17 cellular contexts compared by ENCODE assay signal in genomic region chr13:61777902-61778301, GRCh38.
"Had no signal": no experiment of that assay in that cellular context is flagged by ENCODE, and none has a peak within 500 bp of the region (broad histone marks: within the 10 kb centered on the region; RNA-seq: fewer than 3 reads in every experiment).

No MANE protein-coding gene starts in this region.

- H3K27ac ChIP-seq: parathyroid adenoma, transverse colon, vagina had no signal

- ATAC-seq: activated CD8-positive, alpha-beta T cell treated with anti-CD3 and anti-CD28 coated beads for 36 hours; esophagus mucosa; natural killer cell; stimulated activated naive CD8-positive, alpha-beta T cell treated with anti-CD3 and anti-CD28 coated beads, Interleukin-15, Interleukin-2, amounts not matched to agents 100 U/mL and 50 U/mL, for 24 hours had no signal

- DNase-seq: activated CD4-positive, alpha-beta T cell treated with anti-CD3 and anti-CD28 coated beads, Interleukin-2, amount 10 ng/mL, durations not matched to agents 24 days and 14 days; activated CD4-positive, CD25-positive, alpha-beta regulatory T cell; activated CD8-positive, alpha-beta T cell treated with anti-CD3 and anti-CD28 coated beads for 36 hours; activated naive CD4-positive, alpha-beta T cell treated with anti-CD3 and anti-CD28 coated beads for 36 hours; activated T-cell treated with anti-CD3 and anti-CD28 coated beads, Interleukin-2, amount 50 U/mL, for 24 hours; effector CD8-positive, alpha-beta T cell; immature natural killer cell; natural killer cell; stimulated activated CD4-positive, alpha-beta T cell treated with anti-CD3 and anti-CD28 coated beads, Interleukin-2, amount 100 ng/mL, for 24 hours; stimulated activated naive CD8-positive, alpha-beta T cell treated with anti-CD3 and anti-CD28 coated beads, Interleukin-15, Interleukin-2, amounts not matched to agents 100 U/mL and 50 U/mL, for 24 hours; T-helper 1 cell; T-helper 9 cell; transverse colon had no signal

- H3K79me2 ChIP-seq: parathyroid adenoma had no signal

- H3K36me3 ChIP-seq: transverse colon, vagina had no signal

- H3K27me3 ChIP-seq: transverse colon, vagina had no signal

- H3K4me3 ChIP-seq: lung, transverse colon, vagina had no signal

- H3K4me1 ChIP-seq: parathyroid adenoma, transverse colon, vagina had no signal

- H3K9ac ChIP-seq: parathyroid adenoma had no signal

- H3K9me3 ChIP-seq: transverse colon, vagina had no signal

- H2AFZ ChIP-seq: parathyroid adenoma had no signal
